In the genomic region with DNA sequence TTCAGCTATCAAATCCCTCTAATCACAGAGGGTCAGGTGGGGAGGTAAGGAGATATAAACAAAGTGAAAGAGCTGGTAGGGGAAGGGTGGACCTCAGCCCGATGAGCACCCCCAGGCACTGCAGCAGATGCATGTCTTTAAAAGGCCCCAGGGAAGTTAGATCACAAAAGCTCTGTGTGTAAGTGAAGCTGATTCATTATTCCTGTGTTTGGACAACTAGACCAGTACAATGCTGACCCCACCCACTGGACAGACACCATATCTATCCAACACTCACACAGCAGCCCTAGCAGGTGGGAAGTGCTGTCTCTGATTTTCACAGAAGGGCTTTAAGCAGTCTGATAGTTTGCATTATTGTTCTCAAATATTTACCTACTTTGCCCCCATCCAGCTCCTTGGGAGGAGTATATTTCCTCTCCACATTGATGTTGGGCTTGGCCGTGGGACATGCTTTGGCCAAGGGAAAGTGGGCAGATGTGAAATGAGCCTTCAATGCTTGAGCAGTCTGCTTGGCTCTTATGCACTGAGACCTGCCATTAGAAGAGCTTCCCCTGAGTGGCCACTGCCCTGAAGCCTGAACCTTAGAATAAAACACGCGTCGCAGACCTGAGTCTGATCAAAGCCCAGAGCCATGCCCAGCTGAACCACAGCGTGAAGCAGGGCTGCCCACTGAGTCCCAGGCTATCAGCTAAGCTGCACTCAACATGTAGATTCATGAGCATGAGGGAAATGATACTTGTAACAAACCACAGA, we compare ENCODE assay signal across 1 cellular context.
TF ChIP-seq lines count a peak whose summit lies in the region.

No MANE protein-coding gene starts in this region.

TF ChIP-seq in GM23338, 12 proteins besides CTCF, POLR2A, EP300 and RAD21 (continued from another document):
- TF ChIP-seq ZNF462 (CRISPR knock-in tag; IDR thresholded peaks at IDR 0.05) (no peak), CREB1 (CRISPR knock-in tag; IDR thresholded peaks at IDR 0.05; ENCODE audit: low read depth) (no peak), NANOG (IDR thresholded peaks at IDR 0.05; ENCODE audit: borderline replicate concordance) (no peak), POLR2AphosphoS5 (IDR thresholded peaks at IDR 0.05; ENCODE audit: low read depth) (no peak), ZNF331 (CRISPR knock-in tag; IDR thresholded peaks at IDR 0.05; ENCODE audit: low read depth) (no peak), JUNB (IDR thresholded peaks at IDR 0.05; ENCODE audit: unreplicated experiment) (no peak), STAT1 (IDR thresholded peaks at IDR 0.05; ENCODE audit: unreplicated experiment) (no peak), EZH2 (IDR thresholded peaks at IDR 0.05; ENCODE audit: low read depth, unreplicated experiment) (no peak)
- TF ChIP-seq, protein P1, sequence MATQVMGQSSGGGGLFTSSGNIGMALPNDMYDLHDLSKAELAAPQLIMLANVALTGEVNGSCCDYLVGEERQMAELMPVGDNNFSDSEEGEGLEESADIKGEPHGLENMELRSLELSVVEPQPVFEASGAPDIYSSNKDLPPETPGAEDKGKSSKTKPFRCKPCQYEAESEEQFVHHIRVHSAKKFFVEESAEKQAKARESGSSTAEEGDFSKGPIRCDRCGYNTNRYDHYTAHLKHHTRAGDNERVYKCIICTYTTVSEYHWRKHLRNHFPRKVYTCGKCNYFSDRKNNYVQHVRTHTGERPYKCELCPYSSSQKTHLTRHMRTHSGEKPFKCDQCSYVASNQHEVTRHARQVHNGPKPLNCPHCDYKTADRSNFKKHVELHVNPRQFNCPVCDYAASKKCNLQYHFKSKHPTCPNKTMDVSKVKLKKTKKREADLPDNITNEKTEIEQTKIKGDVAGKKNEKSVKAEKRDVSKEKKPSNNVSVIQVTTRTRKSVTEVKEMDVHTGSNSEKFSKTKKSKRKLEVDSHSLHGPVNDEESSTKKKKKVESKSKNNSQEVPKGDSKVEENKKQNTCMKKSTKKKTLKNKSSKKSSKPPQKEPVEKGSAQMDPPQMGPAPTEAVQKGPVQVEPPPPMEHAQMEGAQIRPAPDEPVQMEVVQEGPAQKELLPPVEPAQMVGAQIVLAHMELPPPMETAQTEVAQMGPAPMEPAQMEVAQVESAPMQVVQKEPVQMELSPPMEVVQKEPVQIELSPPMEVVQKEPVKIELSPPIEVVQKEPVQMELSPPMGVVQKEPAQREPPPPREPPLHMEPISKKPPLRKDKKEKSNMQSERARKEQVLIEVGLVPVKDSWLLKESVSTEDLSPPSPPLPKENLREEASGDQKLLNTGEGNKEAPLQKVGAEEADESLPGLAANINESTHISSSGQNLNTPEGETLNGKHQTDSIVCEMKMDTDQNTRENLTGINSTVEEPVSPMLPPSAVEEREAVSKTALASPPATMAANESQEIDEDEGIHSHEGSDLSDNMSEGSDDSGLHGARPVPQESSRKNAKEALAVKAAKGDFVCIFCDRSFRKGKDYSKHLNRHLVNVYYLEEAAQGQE (IDR thresholded peaks at IDR 0.05; ENCODE audit: unreplicated experiment) = no peak
TF ChIP-seq in GM23338: peak in this region for 0.
